8 cellular contexts compared by ENCODE assay signal in the genomic region with DNA sequence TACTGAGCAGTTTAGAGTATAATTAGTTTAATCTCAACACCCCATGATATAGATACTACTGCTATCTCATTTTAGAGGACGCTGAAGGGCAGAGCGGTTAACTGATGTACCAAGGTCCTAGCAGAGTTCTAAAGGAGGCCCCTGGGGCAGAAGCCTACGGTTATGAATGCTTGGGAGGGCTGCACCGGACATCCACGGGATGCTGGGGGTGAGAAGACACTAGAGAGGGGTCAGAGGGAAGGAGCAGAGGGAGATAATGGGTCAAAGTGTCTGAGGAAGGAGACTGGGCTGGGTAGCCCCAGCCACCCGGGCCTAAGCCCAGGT. TPM values are rescaled to one million over a fixed set of nuclear protein-coding genes. Genes with fewer than 3 reads are reported as not detected.
DNase-seq lines count a peak whose midpoint lies in the region; ATAC-seq and TF ChIP-seq lines count a peak whose summit lies in the region.

No MANE protein-coding gene starts in this region.

- TF ChIP-seq CTCF in WI38 (IDR thresholded peaks at IDR 0.05; ENCODE audit: low read depth, low read length) (no peak), thyroid gland (IDR thresholded peaks at IDR 0.05) (no peak)

- no peak for ATAC-seq in activated T-cell treated with anti-CD3 and anti-CD28 coated beads, Interleukin-2, amount 50 U/mL, for 72 hours (replicated peaks in 1 of 2)

- H3K4me1 ChIP-seq in iPS-20b (ENCODE audit: insufficient read depth, low read length): peaks cover 5% of the 10 kb centered on the region; the same call in 1 of the 2 replicates
- peaks cover 10 to 16% of the 10 kb centered on the region in 2 donors for H3K4me1 ChIP-seq in thyroid gland

- WGBS in thyroid gland, 2 donors: 32 to 36% methylated on average over 6 of the region's 6 CpGs

- H3K4me1 Mint-ChIP-seq in activated T-cell treated with anti-CD3 and anti-CD28 coated beads, Interleukin-2, amount 50 U/mL, for 72 hours (ENCODE audit: low read depth): peaks cover 47% of the 10 kb centered on the region

- no peak for TF ChIP-seq POLR2A in thyroid gland (IDR thresholded peaks at IDR 0.05)

- H3K27ac Mint-ChIP-seq in activated T-cell treated with anti-CD3 and anti-CD28 coated beads, Interleukin-2, amount 50 U/mL, for 72 hours: peak overlapping the region; percentile 86

- no peaks in the 10 kb centered on the region for H3K27me3 ChIP-seq in iPS-20b (ENCODE audit: insufficient read depth, low read length)
- no peaks in the 10 kb centered on the region for H3K27me3 ChIP-seq in thyroid gland

- peak overlapping the region; percentile 86 for H3K9ac ChIP-seq in iPS-20b (ENCODE audit: low read depth, low read length)

- peaks cover 9 to 14% of the 10 kb centered on the region in 2 donors for H3K36me3 Mint-ChIP-seq in activated T-cell treated with anti-CD3 and anti-CD28 coated beads, Interleukin-2, amount 50 U/mL, for 72 hours (ENCODE audit: insufficient read depth in 2 of 2)

- H3K9me3 Mint-ChIP-seq in activated T-cell treated with anti-CD3 and anti-CD28 coated beads, Interleukin-2, amount 50 U/mL, for 72 hours: no peaks in the 10 kb centered on the region

- H3K27me3 Mint-ChIP-seq in activated T-cell treated with anti-CD3 and anti-CD28 coated beads, Interleukin-2, amount 50 U/mL, for 72 hours (ENCODE audit: low read depth): no peaks in the 10 kb centered on the region

- H3K9me3 ChIP-seq in iPS-20b (ENCODE audit: insufficient read depth, low read depth, low read length) (no peaks in the 10 kb centered on the region), thyroid gland (no peaks in the 10 kb centered on the region)

- peak overlapping the region; percentile 67 for H3K4me3 ChIP-seq in WI38 (ENCODE audit: low read depth, low read length)
- peak overlapping the region; percentile 87 for H3K4me3 ChIP-seq in iPS-20b (ENCODE audit: low read length)
- peak overlapping the region; percentile 16 to 71 (median 20) for H3K4me3 ChIP-seq in thyroid gland (replicated peaks in 1 of 3)

- H3K36me3 ChIP-seq in iPS-20b (ENCODE audit: insufficient read depth, low read depth, low read length) (peaks cover 24% of the 10 kb centered on the region; the same call in 1 of the 2 replicates), thyroid gland (no peaks in the 10 kb centered on the region)

- peak overlapping the region; percentile 91 to 100 for H3K4me3 Mint-ChIP-seq in activated T-cell treated with anti-CD3 and anti-CD28 coated beads, Interleukin-2, amount 50 U/mL, for 72 hours

- H3K27ac ChIP-seq in iPS-20b (ENCODE audit: low read length) (no peak overlapping the region), thyroid gland (peak overlapping the region in 1 of 3 donors; percentile 87)

- no peak for DNase-seq in activated T-cell treated with anti-CD3 and anti-CD28 coated beads, Interleukin-2, amount 50 U/mL, for 72 hours
- DNase-seq in activated T-cell treated with anti-CD3 and anti-CD28 coated beads for 4 hours: no peak
- DNase-seq in thyroid gland: no peak
- no peak for DNase-seq in SHP77 treated with DMSO at 0.1 percent for 48 hours (lab: John Stamatoyannopoulos, UW)
- DNase-seq in posterior cingulate gyrus: no peak
- DNase-seq in Kasumi-1 (lab: John Stamatoyannopoulos, UW): no peak

- intact Hi-C loops in thyroid gland (cut with DNase I): loop anchor here (10.0 kb wide), 1 partner anchor 54 kb away; a partner anchor contains a TSS
- intact Hi-C loops in posterior cingulate gyrus (cut with DNase I): no loop called here

RNA-seq across cellular contexts. Expression of a gene that starts 1.6 kb away (rescaled TPM):
- 10 to 100 TPM; 32.7 to 37.1 TPM for total RNA-seq in activated T-cell treated with anti-CD3 and anti-CD28 coated beads, Interleukin-2, amount 50 U/mL, for 72 hours
- total RNA-seq in thyroid gland: 10 to 100 TPM; 14.4 to 18.8 (median 16.7) TPM

RNA-seq across cellular contexts. Expression of a gene that starts 56.3 kb away (rescaled TPM):
- 10 to 100 TPM; 44.7 to 48.9 TPM for total RNA-seq in activated T-cell treated with anti-CD3 and anti-CD28 coated beads, Interleukin-2, amount 50 U/mL, for 72 hours
- 10 to 100 TPM; 27.5 to 41.0 (median 38.9) TPM for total RNA-seq in thyroid gland

Comparison
In these comparisons a context has a peak if more than half of its experiments do, and no peak if none do; other contexts are left out.
1. H3K4me3 ChIP-seq: peak in every context shown above with its lines; median percentile 87 in iPS-20b; 67 in WI38; 20 in thyroid gland.